In genomic region chr17:45937186-45937585, GRCh38 we compare ENCODE assay signal across 7 cellular contexts. TPM values are rescaled to one million over a fixed set of nuclear protein-coding genes. Genes with fewer than 3 reads are reported as not detected.
DNase-seq lines count a peak whose midpoint lies in the region; ATAC-seq and TF ChIP-seq lines count a peak whose summit lies in the region.
"Not testable (repeated sequence)": the region's sequence is repeated elsewhere in the genome, so short reads cannot be mapped to it uniquely, and the experiment has no call there.

No MANE protein-coding gene starts in this region.

- H3K4me3 ChIP-seq in HEK293 (ENCODE audit: low read depth, low read length); liver (ENCODE audit: low read depth in 1 of 3, low read length in 3 of 3); gastrocnemius medialis: not testable (repeated sequence)

- TF ChIP-seq RAD21 in liver (IDR thresholded peaks at IDR 0.05): not testable (repeated sequence)

- H3K27me3 ChIP-seq in layer of hippocampus (ENCODE audit: control insufficient read depth, insufficient read depth, low read length); liver (ENCODE audit: control insufficient read depth in 4 of 4, insufficient read depth in 4 of 4, low read length in 3 of 4); gastrocnemius medialis: not testable (repeated sequence)

- DNase-seq in WTC11 (ENCODE audit: low spot score); gastrocnemius medialis: not testable (repeated sequence)
- peak; percentile 38 for DNase-seq in natural killer cell treated with Interleukin-12 subunit alpha and Interleukin-12 subunit beta and Interleukin-15 and Interleukin-18, amount 100 ng/mL, for 72 hours (ENCODE audit: low spot score)

- H3K27ac ChIP-seq in HEK293 (ENCODE audit: extremely low read depth, low read depth, low read length): not testable (repeated sequence)
- H3K27ac ChIP-seq in layer of hippocampus (ENCODE audit: low read depth, low read length): peak overlapping the region; percentile 18
- peak overlapping the region; percentile 86 to 89 for H3K27ac ChIP-seq in liver (ENCODE audit: low read depth in 1 of 2, low read length in 2 of 2)
- H3K27ac ChIP-seq in gastrocnemius medialis: peak overlapping the region; percentile 49 to 82 (median 66)
- H3K27ac ChIP-seq in temporal lobe (ENCODE audit: low read depth, low read length): peak overlapping the region; percentile 57

- intact Hi-C loops in gastrocnemius medialis (cut with DNase I; ENCODE audit: low total_unique reads): not testable (repeated sequence)

- TF ChIP-seq CTCF in HEK293 (tag by site-specific recombination; IDR thresholded peaks at IDR 0.05); WTC11 (IDR thresholded peaks at IDR 0.05); liver (IDR thresholded peaks at IDR 0.05; ENCODE audit: low read depth, low read length, missing input control); gastrocnemius medialis (IDR thresholded peaks at IDR 0.05 in 4 of 5, conservative IDR thresholded peaks at IDR 0.05 in 1 of 5): not testable (repeated sequence)

- not testable (repeated sequence) for H3K9me3 ChIP-seq in HEK293 (ENCODE audit: control insufficient read depth, insufficient read depth, low read depth, low read length); liver (ENCODE audit: control insufficient read depth in 4 of 4, low read length in 3 of 4); gastrocnemius medialis

- CTCF ChIA-PET in HEK293 (lab: Yijun Ruan, JAX): interaction anchor here (0.6 to 13.2 kb wide), 3 partner anchors 12 to 1799 kb away, joined by 3 to 92 read pairs (median 6); no protein-coding TSS in a partner anchor
- CTCF ChIA-PET in WTC11 (lab: Charles Lee): interaction anchor here (1.9 to 2.2 kb wide), 2 partner anchors 12 to 35 kb away, joined by 7 read pairs; no protein-coding TSS in a partner anchor

- ATAC-seq in WTC11; natural killer cell treated with Interleukin-12 subunit alpha and Interleukin-12 subunit beta and Interleukin-15 and Interleukin-18, amount 100 ng/mL, for 72 hours; gastrocnemius medialis: not testable (repeated sequence)

- H3K27me3 Mint-ChIP-seq in WTC11 (ENCODE audit: low read depth): not testable (repeated sequence)
- H3K27me3 Mint-ChIP-seq in natural killer cell treated with Interleukin-12 subunit alpha and Interleukin-12 subunit beta and Interleukin-15 and Interleukin-18, amount 100 ng/mL, for 72 hours: peaks cover 32 to 40% of the 10 kb centered on the region in 2 donors

- H3K4me1 Mint-ChIP-seq in WTC11: peaks cover 23% of the 10 kb centered on the region
- not testable (repeated sequence) for H3K4me1 Mint-ChIP-seq in natural killer cell treated with Interleukin-12 subunit alpha and Interleukin-12 subunit beta and Interleukin-15 and Interleukin-18, amount 100 ng/mL, for 72 hours (ENCODE audit: low read depth in 2 of 2)

- H3K36me3 Mint-ChIP-seq in WTC11; natural killer cell treated with Interleukin-12 subunit alpha and Interleukin-12 subunit beta and Interleukin-15 and Interleukin-18, amount 100 ng/mL, for 72 hours: not testable (repeated sequence)

- H3K4me1 ChIP-seq in HEK293 (ENCODE audit: control insufficient read depth, insufficient read depth, low read length): peaks cover 15% of the 10 kb centered on the region
- H3K4me1 ChIP-seq in liver (ENCODE audit: control insufficient read depth in 4 of 4, insufficient read depth in 4 of 4, low read length in 3 of 4): peaks cover 7 to 41% (median 31%) of the 10 kb centered on the region in 4 donors
- peaks cover 51 to 54% of the 10 kb centered on the region in 2 donors for H3K4me1 ChIP-seq in gastrocnemius medialis

- not testable (repeated sequence) for H3K9ac ChIP-seq in liver (ENCODE audit: low read depth in 1 of 2, low read length in 2 of 2)

- not testable (repeated sequence) for H3K4me3 Mint-ChIP-seq in WTC11; natural killer cell treated with Interleukin-12 subunit alpha and Interleukin-12 subunit beta and Interleukin-15 and Interleukin-18, amount 100 ng/mL, for 72 hours

- H3K36me3 ChIP-seq in HEK293 (ENCODE audit: control insufficient read depth in 2 of 2, insufficient read depth in 1 of 2, low read length in 2 of 2); liver (ENCODE audit: control insufficient read depth in 4 of 4, insufficient read depth in 3 of 4, low read depth in 1 of 4, low read length in 3 of 4); gastrocnemius medialis: not testable (repeated sequence)

- POLR2A ChIA-PET in HEK293 (lab: Yijun Ruan, JAX); WTC11 (lab: Charles Lee): not testable (repeated sequence)

- in situ Hi-C loops in gastrocnemius medialis (cut with MboI; ENCODE audit: low sequenced_read_pairs in 4 of 4): not testable (repeated sequence)

- not testable (repeated sequence) for TF ChIP-seq POLR2A in gastrocnemius medialis (IDR thresholded peaks at IDR 0.05)

- not testable (repeated sequence) for H3K27ac Mint-ChIP-seq in WTC11; natural killer cell treated with Interleukin-12 subunit alpha and Interleukin-12 subunit beta and Interleukin-15 and Interleukin-18, amount 100 ng/mL, for 72 hours

- not testable (repeated sequence) for H3K9me3 Mint-ChIP-seq in WTC11; natural killer cell treated with Interleukin-12 subunit alpha and Interleukin-12 subunit beta and Interleukin-15 and Interleukin-18, amount 100 ng/mL, for 72 hours

TF ChIP-seq in HEK293, 187 proteins besides CTCF, POLR2A, EP300 and RAD21:
- TF ChIP-seq ZNF121 (tag by site-specific recombination; IDR thresholded peaks at IDR 0.05): peak; percentile 88

TF ChIP-seq in WTC11, 78 proteins besides CTCF, POLR2A, EP300 and RAD21:
- TF ChIP-seq ZNF121 (CRISPR knock-in tag; IDR thresholded peaks at IDR 0.05): peak; percentile 65; the same call in 1 of the 2 replicates

RNA-seq across cellular contexts. Expression of gene MAPT, which starts 42.8 kb away (rescaled TPM):
- total RNA-seq in WTC11 (2021): 2.2 to 4.2 TPM (median 2.9 TPM) in 3 replicates
- under 1 TPM; 0.05 to 0.17 TPM for total RNA-seq in liver
- polyA plus RNA-seq in liver: under 1 TPM; 0.38 to 0.67 TPM
- under 1 TPM; 0.14 to 0.17 TPM for total RNA-seq in natural killer cell treated with Interleukin-12 subunit alpha and Interleukin-12 subunit beta and Interleukin-15 and Interleukin-18, amount 100 ng/mL, for 72 hours
- 100 to 1,000 TPM in 1 of 4 donors, 10 to 100 TPM in 3; 70.3 to 120 (median 82.8) TPM for total RNA-seq in gastrocnemius medialis
- 154 TPM for total RNA-seq in temporal lobe

Comparison
In these comparisons a context has a peak if more than half of its experiments do, and no peak if none do; other contexts are left out.
1. RNA of gene MAPT, which starts 42.8 kb away (total RNA-seq): 154 TPM in temporal lobe (single experiment) and 70.3 to 120 TPM in gastrocnemius medialis; 2.2 to 4.2 TPM in WTC11, 0.14 to 0.17 TPM in natural killer cell treated with Interleukin-12 subunit alpha and Interleukin-12 subunit beta and Interleukin-15 and Interleukin-18, amount 100 ng/mL, for 72 hours and 0.05 to 0.17 TPM in liver; every median in the first group is over 10 times any median in the second.